Comparison of ENCODE assay signal across 1 cellular context in the genomic region with DNA sequence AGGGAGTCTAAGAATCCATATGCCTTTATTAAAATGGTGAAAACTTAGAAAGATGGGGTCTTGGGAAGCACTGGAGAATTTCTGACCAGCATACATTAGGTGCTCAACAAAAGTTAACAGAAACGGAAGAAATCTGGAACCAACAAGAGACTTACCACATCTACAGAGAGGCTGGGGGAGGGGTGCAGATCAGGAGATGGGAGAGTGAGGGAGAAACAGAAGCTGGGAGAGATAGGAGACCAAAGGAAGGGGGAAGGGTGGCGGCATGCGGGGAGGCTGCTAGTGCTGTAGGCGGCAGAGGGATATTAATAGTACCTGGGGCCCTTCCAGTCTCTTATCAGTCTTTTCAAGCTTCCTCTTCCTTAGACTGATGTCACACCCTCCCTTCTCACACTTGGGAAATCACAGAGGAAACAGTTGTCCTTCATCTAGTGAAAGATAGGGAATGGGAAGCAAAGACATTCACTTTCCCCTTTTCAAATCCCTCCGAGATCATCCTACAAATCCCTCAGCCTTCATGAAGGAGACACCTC.
TF ChIP-seq lines count a peak whose summit lies in the region.

No MANE protein-coding gene starts in this region.

TF ChIP-seq in K562, 482 proteins besides CTCF, POLR2A, EP300 and RAD21 (continues in another document):
- TF ChIP-seq, protein P1, sequence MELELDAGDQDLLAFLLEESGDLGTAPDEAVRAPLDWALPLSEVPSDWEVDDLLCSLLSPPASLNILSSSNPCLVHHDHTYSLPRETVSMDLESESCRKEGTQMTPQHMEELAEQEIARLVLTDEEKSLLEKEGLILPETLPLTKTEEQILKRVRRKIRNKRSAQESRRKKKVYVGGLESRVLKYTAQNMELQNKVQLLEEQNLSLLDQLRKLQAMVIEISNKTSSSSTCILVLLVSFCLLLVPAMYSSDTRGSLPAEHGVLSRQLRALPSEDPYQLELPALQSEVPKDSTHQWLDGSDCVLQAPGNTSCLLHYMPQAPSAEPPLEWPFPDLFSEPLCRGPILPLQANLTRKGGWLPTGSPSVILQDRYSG (tag; conservative IDR thresholded peaks at IDR 0.05; ENCODE audit: low read depth), result no peak
- TF ChIP-seq, protein P2, sequence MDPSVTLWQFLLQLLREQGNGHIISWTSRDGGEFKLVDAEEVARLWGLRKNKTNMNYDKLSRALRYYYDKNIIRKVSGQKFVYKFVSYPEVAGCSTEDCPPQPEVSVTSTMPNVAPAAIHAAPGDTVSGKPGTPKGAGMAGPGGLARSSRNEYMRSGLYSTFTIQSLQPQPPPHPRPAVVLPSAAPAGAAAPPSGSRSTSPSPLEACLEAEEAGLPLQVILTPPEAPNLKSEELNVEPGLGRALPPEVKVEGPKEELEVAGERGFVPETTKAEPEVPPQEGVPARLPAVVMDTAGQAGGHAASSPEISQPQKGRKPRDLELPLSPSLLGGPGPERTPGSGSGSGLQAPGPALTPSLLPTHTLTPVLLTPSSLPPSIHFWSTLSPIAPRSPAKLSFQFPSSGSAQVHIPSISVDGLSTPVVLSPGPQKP (CRISPR knock-in tag; IDR thresholded peaks at IDR 0.05), result no peak
- TF ChIP-seq ZNF274 (IDR thresholded peaks at IDR 0.05; ENCODE audit: borderline replicate concordance, low read depth, low read length) (peak; percentile 76; the same call in 1 of the 2 replicates), L3MBTL2 (IDR thresholded peaks at IDR 0.05) (0 out of 2 replicates have a peak, but pooled peaks have one; percentile 12), SIRT6 (IDR thresholded peaks at IDR 0.05; ENCODE audit: low read depth, low read length) (no peak), NCOA2 (IDR thresholded peaks at IDR 0.05; ENCODE audit: partially characterized antibody in 2 of 2) (peak; percentile 92 to 94), ZNF146 (CRISPR knock-in tag; IDR thresholded peaks at IDR 0.05; ENCODE audit: unreplicated experiment) (no peak), NFIC (IDR thresholded peaks at IDR 0.05) (peak; percentile 95), SREBF1 (IDR thresholded peaks at IDR 0.05; ENCODE audit: borderline replicate concordance, low read depth, low read length) (peak; percentile 84; the same call in 1 of the 2 replicates), MEIS2 (IDR thresholded peaks at IDR 0.05; ENCODE audit: partially characterized antibody) (peak; percentile 64), ZNF263 (CRISPR knock-in tag; IDR thresholded peaks at IDR 0.05; ENCODE audit: borderline replicate concordance) (0 out of 2 replicates have a peak, but pooled peaks have one; percentile 44), POU5F1 (IDR thresholded peaks at IDR 0.05; ENCODE audit: borderline replicate concordance, low read depth, low read length, partially characterized antibody) (peak; percentile 50), ZEB2 (IDR thresholded peaks at IDR 0.05) (peak; percentile 95), SETDB1 (IDR thresholded peaks at IDR 0.05; ENCODE audit: low read length) (no peak), JUND (IDR thresholded peaks at IDR 0.05; ENCODE audit: borderline replicate concordance, low read depth, low read length) (peak; percentile 87), JUND (tag; IDR thresholded peaks at IDR 0.05; ENCODE audit: borderline replicate concordance, low read depth, low read length) (peak; percentile 74; the same call in 1 of the 3 replicates), ZNF408 (CRISPR knock-in tag; IDR thresholded peaks at IDR 0.05; ENCODE audit: low read depth) (no peak), HMG20A (CRISPR knock-in tag; conservative IDR thresholded peaks at IDR 0.05) (no peak), THRAP3 (IDR thresholded peaks at IDR 0.05; ENCODE audit: borderline replicate concordance) (peak; percentile 21; the same call in 1 of the 2 replicates), BRD4 (IDR thresholded peaks at IDR 0.05) (no peak), SPI1 (IDR thresholded peaks at IDR 0.05; ENCODE audit: borderline replicate concordance, low read depth, low read length) (peak; percentile 38; the same call in 1 of the 2 replicates), SRSF9 (IDR thresholded peaks at IDR 0.05; ENCODE audit: borderline replicate concordance, low read depth, low read length) (no peak), JUN (IDR thresholded peaks at IDR 0.05; ENCODE audit: borderline replicate concordance, low read depth, low read length) (peak; percentile 85), JUN (CRISPR knock-in tag; IDR thresholded peaks at IDR 0.05; ENCODE audit: borderline replicate concordance) (no peak), PML (IDR thresholded peaks at IDR 0.05; ENCODE audit: low read length) (peak; percentile 97), OTX1 (CRISPR knock-in tag; IDR thresholded peaks at IDR 0.05) (peak; percentile 89; the same call in 1 of the 2 replicates), NCOA4 (IDR thresholded peaks at IDR 0.05; ENCODE audit: partially characterized antibody) (peak; percentile 56), ZNF23 (CRISPR knock-in tag; IDR thresholded peaks at IDR 0.05) (no peak), MTA2 (IDR thresholded peaks at IDR 0.05; ENCODE audit: low read depth) (peak; percentile 98), STAT5A (IDR thresholded peaks at IDR 0.05; ENCODE audit: borderline replicate concordance, low read length) (peak; percentile 92), NR2C2 (CRISPR knock-in tag; IDR thresholded peaks at IDR 0.05) (no peak), NR2C2 (tag; IDR thresholded peaks at IDR 0.05) (peak; percentile 52), CTBP1 (IDR thresholded peaks at IDR 0.05; ENCODE audit: borderline replicate concordance) (peak; percentile 97; the same call in 1 of the 2 replicates), SRF (CRISPR knock-in tag; IDR thresholded peaks at IDR 0.05) (peak in 1 of 2 experiments; percentile 56; a peak in 1 of 4 replicates), TBL1XR1 (IDR thresholded peaks at IDR 0.05; ENCODE audit: low read length in 2 of 2) (peak; percentile 91 to 100), NFE2 (IDR thresholded peaks at IDR 0.05; ENCODE audit: low read depth) (peak; percentile 52; the same call in 1 of the 2 replicates), SMARCA4 (IDR thresholded peaks at IDR 0.05) (peak; percentile 99), ZNF77 (CRISPR knock-in tag; IDR thresholded peaks at IDR 0.05) (no peak), CHD2 (IDR thresholded peaks at IDR 0.05; ENCODE audit: low read depth, low read length) (peak; percentile 69), NFATC3 (IDR thresholded peaks at IDR 0.05) (peak; percentile 83), RNF2 (IDR thresholded peaks at IDR 0.05) (peak; percentile 99), RBM22 (IDR thresholded peaks at IDR 0.05; ENCODE audit: low read depth, low read length, poor library complexity, severe bottlenecking) (no peak), SMARCB1 (IDR thresholded peaks at IDR 0.05; ENCODE audit: insufficient read length, low read depth) (peak; percentile 86)
- TF ChIP-seq, protein P3, sequence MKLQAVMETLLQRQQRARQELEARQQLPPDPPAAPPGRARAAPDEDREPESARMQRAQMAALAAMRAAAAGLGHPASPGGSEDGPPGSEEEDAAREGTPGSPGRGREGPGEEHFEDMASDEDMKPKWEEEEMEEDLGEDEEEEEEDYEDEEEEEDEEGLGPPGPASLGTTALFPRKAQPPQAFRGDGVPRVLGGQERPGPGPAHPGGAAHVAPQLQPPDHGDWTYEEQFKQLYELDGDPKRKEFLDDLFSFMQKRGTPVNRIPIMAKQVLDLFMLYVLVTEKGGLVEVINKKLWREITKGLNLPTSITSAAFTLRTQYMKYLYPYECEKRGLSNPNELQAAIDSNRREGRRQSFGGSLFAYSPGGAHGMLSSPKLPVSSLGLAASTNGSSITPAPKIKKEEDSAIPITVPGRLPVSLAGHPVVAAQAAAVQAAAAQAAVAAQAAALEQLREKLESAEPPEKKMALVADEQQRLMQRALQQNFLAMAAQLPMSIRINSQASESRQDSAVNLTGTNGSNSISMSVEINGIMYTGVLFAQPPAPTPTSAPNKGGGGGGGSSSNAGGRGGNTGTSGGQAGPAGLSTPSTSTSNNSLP (IDR thresholded peaks at IDR 0.05; ENCODE audit: borderline replicate concordance, low read depth, low read length), result no peak
- TF ChIP-seq, protein P4, sequence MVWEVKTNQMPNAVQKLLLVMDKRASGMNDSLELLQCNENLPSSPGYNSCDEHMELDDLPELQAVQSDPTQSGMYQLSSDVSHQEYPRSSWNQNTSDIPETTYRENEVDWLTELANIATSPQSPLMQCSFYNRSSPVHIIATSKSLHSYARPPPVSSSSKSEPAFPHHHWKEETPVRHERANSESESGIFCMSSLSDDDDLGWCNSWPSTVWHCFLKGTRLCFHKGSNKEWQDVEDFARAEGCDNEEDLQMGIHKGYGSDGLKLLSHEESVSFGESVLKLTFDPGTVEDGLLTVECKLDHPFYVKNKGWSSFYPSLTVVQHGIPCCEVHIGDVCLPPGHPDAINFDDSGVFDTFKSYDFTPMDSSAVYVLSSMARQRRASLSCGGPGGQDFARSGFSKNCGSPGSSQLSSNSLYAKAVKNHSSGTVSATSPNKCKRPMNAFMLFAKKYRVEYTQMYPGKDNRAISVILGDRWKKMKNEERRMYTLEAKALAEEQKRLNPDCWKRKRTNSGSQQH (CRISPR knock-in tag; IDR thresholded peaks at IDR 0.05), result 0 out of 2 replicates have a peak, but pooled peaks have one; percentile 28
- TF ChIP-seq, protein P5, sequence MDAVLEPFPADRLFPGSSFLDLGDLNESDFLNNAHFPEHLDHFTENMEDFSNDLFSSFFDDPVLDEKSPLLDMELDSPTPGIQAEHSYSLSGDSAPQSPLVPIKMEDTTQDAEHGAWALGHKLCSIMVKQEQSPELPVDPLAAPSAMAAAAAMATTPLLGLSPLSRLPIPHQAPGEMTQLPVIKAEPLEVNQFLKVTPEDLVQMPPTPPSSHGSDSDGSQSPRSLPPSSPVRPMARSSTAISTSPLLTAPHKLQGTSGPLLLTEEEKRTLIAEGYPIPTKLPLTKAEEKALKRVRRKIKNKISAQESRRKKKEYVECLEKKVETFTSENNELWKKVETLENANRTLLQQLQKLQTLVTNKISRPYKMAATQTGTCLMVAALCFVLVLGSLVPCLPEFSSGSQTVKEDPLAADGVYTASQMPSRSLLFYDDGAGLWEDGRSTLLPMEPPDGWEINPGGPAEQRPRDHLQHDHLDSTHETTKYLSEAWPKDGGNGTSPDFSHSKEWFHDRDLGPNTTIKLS (IDR thresholded peaks at IDR 0.05; ENCODE audit: borderline replicate concordance, low read depth), result peak; percentile 37; the same call in 1 of the 2 replicates
- TF ChIP-seq, protein P6, sequence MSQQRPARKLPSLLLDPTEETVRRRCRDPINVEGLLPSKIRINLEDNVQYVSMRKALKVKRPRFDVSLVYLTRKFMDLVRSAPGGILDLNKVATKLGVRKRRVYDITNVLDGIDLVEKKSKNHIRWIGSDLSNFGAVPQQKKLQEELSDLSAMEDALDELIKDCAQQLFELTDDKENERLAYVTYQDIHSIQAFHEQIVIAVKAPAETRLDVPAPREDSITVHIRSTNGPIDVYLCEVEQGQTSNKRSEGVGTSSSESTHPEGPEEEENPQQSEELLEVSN (IDR thresholded peaks at IDR 0.05; ENCODE audit: borderline replicate concordance in 1 of 2, extremely low read depth in 1 of 2, insufficient read depth in 1 of 2, insufficient read length in 1 of 2, low read depth in 1 of 2, low read length in 1 of 2, poor library complexity in 1 of 2, severe bottlenecking in 1 of 2), result peak in 1 of 2 experiments; percentile 51
- TF ChIP-seq, protein P7, sequence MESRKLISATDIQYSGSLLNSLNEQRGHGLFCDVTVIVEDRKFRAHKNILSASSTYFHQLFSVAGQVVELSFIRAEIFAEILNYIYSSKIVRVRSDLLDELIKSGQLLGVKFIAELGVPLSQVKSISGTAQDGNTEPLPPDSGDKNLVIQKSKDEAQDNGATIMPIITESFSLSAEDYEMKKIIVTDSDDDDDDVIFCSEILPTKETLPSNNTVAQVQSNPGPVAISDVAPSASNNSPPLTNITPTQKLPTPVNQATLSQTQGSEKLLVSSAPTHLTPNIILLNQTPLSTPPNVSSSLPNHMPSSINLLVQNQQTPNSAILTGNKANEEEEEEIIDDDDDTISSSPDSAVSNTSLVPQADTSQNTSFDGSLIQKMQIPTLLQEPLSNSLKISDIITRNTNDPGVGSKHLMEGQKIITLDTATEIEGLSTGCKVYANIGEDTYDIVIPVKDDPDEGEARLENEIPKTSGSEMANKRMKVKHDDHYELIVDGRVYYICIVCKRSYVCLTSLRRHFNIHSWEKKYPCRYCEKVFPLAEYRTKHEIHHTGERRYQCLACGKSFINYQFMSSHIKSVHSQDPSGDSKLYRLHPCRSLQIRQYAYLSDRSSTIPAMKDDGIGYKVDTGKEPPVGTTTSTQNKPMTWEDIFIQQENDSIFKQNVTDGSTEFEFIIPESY (CRISPR knock-in tag; IDR thresholded peaks at IDR 0.05), result no peak
- TF ChIP-seq, protein P8, sequence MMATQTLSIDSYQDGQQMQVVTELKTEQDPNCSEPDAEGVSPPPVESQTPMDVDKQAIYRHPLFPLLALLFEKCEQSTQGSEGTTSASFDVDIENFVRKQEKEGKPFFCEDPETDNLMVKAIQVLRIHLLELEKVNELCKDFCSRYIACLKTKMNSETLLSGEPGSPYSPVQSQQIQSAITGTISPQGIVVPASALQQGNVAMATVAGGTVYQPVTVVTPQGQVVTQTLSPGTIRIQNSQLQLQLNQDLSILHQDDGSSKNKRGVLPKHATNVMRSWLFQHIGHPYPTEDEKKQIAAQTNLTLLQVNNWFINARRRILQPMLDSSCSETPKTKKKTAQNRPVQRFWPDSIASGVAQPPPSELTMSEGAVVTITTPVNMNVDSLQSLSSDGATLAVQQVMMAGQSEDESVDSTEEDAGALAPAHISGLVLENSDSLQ (IDR thresholded peaks at IDR 0.05), result peak; percentile 67
- TF ChIP-seq, protein P9, sequence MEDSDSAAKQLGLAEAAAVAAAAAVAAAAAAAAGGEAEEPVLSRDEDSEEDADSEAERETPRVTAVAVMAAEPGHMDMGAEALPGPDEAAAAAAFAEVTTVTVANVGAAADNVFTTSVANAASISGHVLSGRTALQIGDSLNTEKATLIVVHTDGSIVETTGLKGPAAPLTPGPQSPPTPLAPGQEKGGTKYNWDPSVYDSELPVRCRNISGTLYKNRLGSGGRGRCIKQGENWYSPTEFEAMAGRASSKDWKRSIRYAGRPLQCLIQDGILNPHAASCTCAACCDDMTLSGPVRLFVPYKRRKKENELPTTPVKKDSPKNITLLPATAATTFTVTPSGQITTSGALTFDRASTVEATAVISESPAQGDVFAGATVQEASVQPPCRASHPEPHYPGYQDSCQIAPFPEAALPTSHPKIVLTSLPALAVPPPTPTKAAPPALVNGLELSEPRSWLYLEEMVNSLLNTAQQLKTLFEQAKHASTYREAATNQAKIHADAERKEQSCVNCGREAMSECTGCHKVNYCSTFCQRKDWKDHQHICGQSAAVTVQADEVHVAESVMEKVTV (CRISPR knock-in tag; IDR thresholded peaks at IDR 0.05), result 0 out of 2 replicates have a peak, but pooled peaks have one; percentile 5
- TF ChIP-seq, protein P10, sequence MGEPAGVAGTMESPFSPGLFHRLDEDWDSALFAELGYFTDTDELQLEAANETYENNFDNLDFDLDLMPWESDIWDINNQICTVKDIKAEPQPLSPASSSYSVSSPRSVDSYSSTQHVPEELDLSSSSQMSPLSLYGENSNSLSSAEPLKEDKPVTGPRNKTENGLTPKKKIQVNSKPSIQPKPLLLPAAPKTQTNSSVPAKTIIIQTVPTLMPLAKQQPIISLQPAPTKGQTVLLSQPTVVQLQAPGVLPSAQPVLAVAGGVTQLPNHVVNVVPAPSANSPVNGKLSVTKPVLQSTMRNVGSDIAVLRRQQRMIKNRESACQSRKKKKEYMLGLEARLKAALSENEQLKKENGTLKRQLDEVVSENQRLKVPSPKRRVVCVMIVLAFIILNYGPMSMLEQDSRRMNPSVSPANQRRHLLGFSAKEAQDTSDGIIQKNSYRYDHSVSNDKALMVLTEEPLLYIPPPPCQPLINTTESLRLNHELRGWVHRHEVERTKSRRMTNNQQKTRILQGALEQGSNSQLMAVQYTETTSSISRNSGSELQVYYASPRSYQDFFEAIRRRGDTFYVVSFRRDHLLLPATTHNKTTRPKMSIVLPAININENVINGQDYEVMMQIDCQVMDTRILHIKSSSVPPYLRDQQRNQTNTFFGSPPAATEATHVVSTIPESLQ (CRISPR knock-in tag; IDR thresholded peaks at IDR 0.05), result no peak
